In genomic region chr15:36724901-36725300, GRCh38 we compare ENCODE assay signal across 8 cellular contexts.
"Had no signal": no experiment of that assay in that cellular context is flagged by ENCODE, and none has a peak within 500 bp of the region (broad histone marks: within the 10 kb centered on the region; RNA-seq: fewer than 3 reads in every experiment).

No MANE protein-coding gene starts in this region.

- H3K4me3 ChIP-seq: GM23248, HAP-1 had no signal

- ATAC-seq: HCT116 had no signal

- H3K36me3 ChIP-seq: HAP-1 had no signal

- H3K9me3 ChIP-seq: HAP-1 had no signal

- H3K27ac ChIP-seq: GM23248, HL-60 had no signal

- H3K4me3 Mint-ChIP-seq: HFFc6, IgD-negative memory B cell had no signal

- H3K27me3 Mint-ChIP-seq: IgD-negative memory B cell had no signal

- DNase-seq: GM23248, GOT3, H7, HFFc6 had no signal

- H3K27ac Mint-ChIP-seq: HFFc6 had no signal

- H3K4me1 Mint-ChIP-seq: IgD-negative memory B cell had no signal

- H3K9me3 Mint-ChIP-seq: HFFc6, IgD-negative memory B cell had no signal
